13 cellular contexts compared by ENCODE assay signal in the genomic region with DNA sequence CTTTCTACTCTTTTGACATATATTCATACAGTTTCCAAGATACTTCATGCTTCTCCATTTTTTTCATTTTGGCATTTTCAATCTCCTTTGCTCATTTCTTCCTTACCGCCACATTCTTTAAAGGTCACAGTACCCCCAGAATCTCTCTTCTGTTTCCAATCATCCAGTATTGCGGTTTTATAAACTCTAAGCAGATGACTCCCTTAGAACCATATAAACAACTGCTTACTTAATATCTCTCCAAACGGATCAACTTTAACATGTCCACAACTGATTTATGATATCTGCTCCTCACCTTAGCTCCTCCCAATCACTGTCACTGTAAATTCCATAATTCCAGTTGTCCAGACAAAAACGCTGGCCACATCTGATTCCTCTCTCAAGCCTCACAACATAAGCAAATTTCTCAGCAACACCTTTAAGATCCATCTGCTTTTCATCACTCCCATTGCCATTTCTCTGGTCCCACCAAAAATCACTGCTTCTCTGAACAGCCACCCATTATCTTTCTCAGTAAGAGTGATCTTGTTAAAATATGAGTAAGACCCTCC. TPM values are rescaled to one million over a fixed set of nuclear protein-coding genes. Genes with fewer than 3 reads are reported as not detected.
DNase-seq lines count a peak whose midpoint lies in the region; ATAC-seq and TF ChIP-seq lines count a peak whose summit lies in the region.
"Had no signal": no experiment of that assay in that cellular context is flagged by ENCODE, and none has a peak within 500 bp of the region (broad histone marks: within the 10 kb centered on the region; RNA-seq: fewer than 3 reads in every experiment).

No MANE protein-coding gene starts in this region.

- TSS peak; percentile 4 for BruUV-seq in mammary epithelial cell (replicated peaks; lab: Mats Ljungman, UMichigan)

- no peaks in the 10 kb centered on the region for H3K9me3 ChIP-seq in CD8-positive, alpha-beta memory T cell (ENCODE audit: low read length)
- no peaks in the 10 kb centered on the region for H3K9me3 ChIP-seq in mammary epithelial cell (replicated peaks; ENCODE audit: insufficient read depth, low read length)
- H3K9me3 ChIP-seq: ascending aorta had no signal

- peaks cover 30% of the 10 kb centered on the region for H3K36me3 ChIP-seq in CD8-positive, alpha-beta memory T cell (ENCODE audit: insufficient read depth, low read length)
- peaks cover 49% of the 10 kb centered on the region for H3K36me3 ChIP-seq in mammary epithelial cell (ENCODE audit: insufficient read depth, low read length)

- intact Hi-C loops in mammary epithelial cell (cut with micrococcal nuclease): loop anchor here (5.0 kb wide), 1 partner anchor 38 kb away; no protein-coding TSS in a partner anchor

- peaks cover 84% of the 10 kb centered on the region for H3K4me1 ChIP-seq in CD8-positive, alpha-beta memory T cell (ENCODE audit: insufficient read depth, low read length)
- H3K4me1 ChIP-seq in mammary epithelial cell (ENCODE audit: insufficient read depth, low read length): peaks cover 30% of the 10 kb centered on the region

- H3K9ac ChIP-seq in mammary epithelial cell (ENCODE audit: insufficient read depth, low read length): no peak overlapping the region

- dilution Hi-C loops in mammary epithelial cell (cut with HindIII; ENCODE audit: low sequenced_read_pairs): no loop called here

- CTCF ChIA-PET in CD8-positive, alpha-beta memory T cell (lab: Charles Lee): no interaction called here
- CTCF ChIA-PET in mammary epithelial cell (lab: Charles Lee; ENCODE audit: low non-redundant PET): no interaction called here

- H3K9me3 Mint-ChIP-seq in CD8-positive, alpha-beta memory T cell: no peaks in the 10 kb centered on the region
- H3K9me3 Mint-ChIP-seq in HFFc6: no peaks in the 10 kb centered on the region
- H3K9me3 Mint-ChIP-seq in neural crest cell: no peaks in the 10 kb centered on the region

- H3K4me1 Mint-ChIP-seq in CD8-positive, alpha-beta memory T cell: peaks cover 75 to 96% (median 85%) of the 10 kb centered on the region in 3 donors
- peaks cover 94% of the 10 kb centered on the region for H3K4me1 Mint-ChIP-seq in HFFc6 (ENCODE audit: low read depth)
- peaks cover 34% of the 10 kb centered on the region for H3K4me1 Mint-ChIP-seq in neural crest cell

- in situ Hi-C loops in mammary epithelial cell (cut with MboI; ENCODE audit: low sequenced_read_pairs in 2 of 2): no loop called here

- peaks cover 26% of the 10 kb centered on the region for H4K20me1 ChIP-seq in mammary epithelial cell (ENCODE audit: insufficient read depth, low read length)

- DNase-seq in CD8-positive, alpha-beta memory T cell: no peak
- DNase-seq in HFFc6 (peak; percentile 22), mammary epithelial cell (no peak), neural crest cell (ENCODE audit: low read depth, low spot score) (no peak)
- DNase-seq: activated CD4-positive, alpha-beta T cell treated with anti-CD3 and anti-CD28 coated beads, Interleukin-2, amount 50 U/mL, for 1 hour; DMS79; NCI-H510A treated with DMSO at 0.1 percent for 48 hours; SJCRH30; stimulated activated CD4-positive, alpha-beta T cell treated with anti-CD3 and anti-CD28 coated beads, Interleukin-12 subunit alpha, Interleukin-12 subunit beta, amount 100 ng/mL, for 4 hours had no signal

- H3K4me2 ChIP-seq in mammary epithelial cell (ENCODE audit: insufficient read depth, low read depth, low read length): no peak overlapping the region

- H2AFZ ChIP-seq in mammary epithelial cell (ENCODE audit: low read depth, low read length): no peak overlapping the region

- no peaks in the 10 kb centered on the region for H3K27me3 ChIP-seq in CD8-positive, alpha-beta memory T cell (ENCODE audit: insufficient read depth, low read length, poor library complexity, severe bottlenecking)
- H3K27me3 ChIP-seq in mammary epithelial cell (ENCODE audit: insufficient read depth, low read length): no peaks in the 10 kb centered on the region
- H3K27me3 ChIP-seq: ascending aorta, SJCRH30 had no signal

- H3K36me3 Mint-ChIP-seq in CD8-positive, alpha-beta memory T cell: peaks cover 0 to 89% (median 29%) of the 10 kb centered on the region in 3 donors
- H3K36me3 Mint-ChIP-seq in HFFc6 (ENCODE audit: low read depth) (peaks cover 64% of the 10 kb centered on the region), neural crest cell (ENCODE audit: low read depth) (peaks cover 34% of the 10 kb centered on the region)

- H3K27me3 Mint-ChIP-seq in CD8-positive, alpha-beta memory T cell: no peaks in the 10 kb centered on the region
- H3K27me3 Mint-ChIP-seq in HFFc6 (ENCODE audit: insufficient read depth) (no peaks in the 10 kb centered on the region; the same call in none of the 2 replicates), neural crest cell (ENCODE audit: low read depth) (no peaks in the 10 kb centered on the region)

- H3K79me2 ChIP-seq in mammary epithelial cell (ENCODE audit: insufficient read depth, low read length): peaks cover 99% of the 10 kb centered on the region

- peak overlapping the region; percentile 8 to 89 (median 55) for H3K27ac Mint-ChIP-seq in CD8-positive, alpha-beta memory T cell
- H3K27ac Mint-ChIP-seq in HFFc6 (peak overlapping the region; percentile 70), neural crest cell (ENCODE audit: unreplicated experiment) (no peak overlapping the region)

- WGBS in mammary epithelial cell (ENCODE audit: low coverage, missing lambda C conversion rate): 81% methylated on average over 4 of the region's 4 CpGs

- no peak for ATAC-seq in GM21423 (IDR thresholded peaks at IDR 0.05; ENCODE audit: unreplicated experiment)
- no peak for ATAC-seq in HG03469 (IDR thresholded peaks at IDR 0.05; ENCODE audit: unreplicated experiment)
- ATAC-seq in HG02852 (IDR thresholded peaks at IDR 0.05; ENCODE audit: unreplicated experiment): no peak

- TF ChIP-seq CTCF in HFFc6 (IDR thresholded peaks at IDR 0.05): no peak
- TF ChIP-seq CTCF in mammary epithelial cell (conservative IDR thresholded peaks at IDR 0.05 in 1 of 2, IDR thresholded peaks at IDR 0.05 in 1 of 2; ENCODE audit: extremely low read depth in 1 of 2, insufficient read depth in 1 of 2, low read depth in 1 of 2, low read length in 2 of 2): no peak
- no peak for TF ChIP-seq CTCF in neural crest cell (conservative IDR thresholded peaks at IDR 0.05)

- H3K27ac ChIP-seq in CD8-positive, alpha-beta memory T cell (ENCODE audit: low read depth, low read length): no peak overlapping the region
- no peak overlapping the region for H3K27ac ChIP-seq in mammary epithelial cell (ENCODE audit: insufficient read depth, low read depth, low read length)
- H3K27ac ChIP-seq: SJCRH30 had no signal

- POLR2A ChIA-PET in CD8-positive, alpha-beta memory T cell (lab: Charles Lee): interaction anchor here (0.7 to 1.0 kb wide), 2 partner anchors 46 to 101 kb away, joined by 4 read pairs; no protein-coding TSS in a partner anchor

- peak overlapping the region in 4 of 7 donors; percentile 2 to 25 (median 16) for H3K4me3 Mint-ChIP-seq in CD8-positive, alpha-beta memory T cell
- H3K4me3 Mint-ChIP-seq in HFFc6 (peak overlapping the region; percentile 73), neural crest cell (peak overlapping the region; percentile 2)

- no peak overlapping the region for H3K4me3 ChIP-seq in CD8-positive, alpha-beta memory T cell (ENCODE audit: low read length)
- no peak overlapping the region for H3K4me3 ChIP-seq in mammary epithelial cell (replicated peaks in 1 of 3; ENCODE audit: insufficient read depth in 1 of 3, low read depth in 2 of 3, low read length in 3 of 3)
- H3K4me3 ChIP-seq: ascending aorta, SJCRH30 had no signal

RNA-seq across cellular contexts. Expression of a gene that starts 49.6 kb away (rescaled TPM):
- total RNA-seq in CD8-positive, alpha-beta memory T cell: 1,000 to 10,000 TPM; 1,158 to 1,180 TPM
- polyA plus RNA-seq in CD8-positive, alpha-beta memory T cell: 700 TPM
- total RNA-seq in HFFc6 (2021; fragmentation: NEBNext Ultra II Directional; extraction: Animal tissue kit (Norgen Biotek cat#: 25700)): 100 to 1,000 TPM; 528 to 684 (median 604) TPM
- total RNA-seq in mammary epithelial cell: 100 to 1,000 TPM; 471 to 576 TPM
- 484 TPM for polyA plus RNA-seq in mammary epithelial cell
- 552 TPM for polyA minus RNA-seq in mammary epithelial cell
- total RNA-seq in neural crest cell: 993 and 1,012 TPM in 2 replicates

Comparison
In these comparisons a context has a peak if more than half of its experiments do, and no peak if none do; other contexts are left out.
1. H3K4me3 Mint-ChIP-seq: peak in every context shown above with its lines; median percentile 73 in HFFc6; 16 in CD8-positive, alpha-beta memory T cell; 2 in neural crest cell.